Comparison of ENCODE assay signal across 8 cellular contexts in the genomic region with DNA sequence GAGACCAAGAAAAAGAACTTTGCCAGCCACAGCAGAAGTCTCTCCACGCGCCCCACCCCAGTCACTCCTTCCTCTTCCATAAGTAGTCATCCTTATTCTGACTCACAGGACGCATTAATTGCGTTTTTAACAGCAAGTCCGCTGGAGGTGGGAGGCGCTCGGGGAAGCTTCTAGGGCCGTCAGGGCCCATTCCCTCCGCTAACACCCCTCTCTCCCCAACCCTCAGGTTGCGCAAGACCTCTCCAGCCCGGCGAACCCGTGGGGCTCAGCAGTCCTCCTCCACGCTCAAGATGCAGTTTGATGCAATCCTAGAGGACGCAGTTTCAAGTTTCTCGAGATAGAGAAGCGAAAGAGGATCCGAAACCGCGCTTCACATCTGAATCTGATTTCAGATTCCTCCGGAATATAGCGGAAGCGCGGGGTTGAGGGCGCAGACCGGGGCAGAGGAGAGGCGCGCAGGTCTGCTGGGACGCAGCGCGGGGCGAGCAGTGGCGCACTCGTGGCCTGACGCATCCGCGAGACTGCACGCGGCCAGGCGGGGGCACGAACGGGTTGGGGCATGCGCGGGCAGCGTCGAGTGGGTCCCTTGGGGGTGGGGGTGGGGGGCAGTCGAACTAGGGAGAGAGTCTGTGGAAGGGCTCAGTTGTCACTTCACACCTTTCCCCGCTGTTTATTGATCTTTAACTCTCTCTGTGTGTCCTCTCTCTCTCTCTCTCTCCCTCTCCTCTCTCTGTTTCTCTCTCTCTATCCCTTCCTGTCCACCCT. TPM values are rescaled to one million over a fixed set of nuclear protein-coding genes. Genes with fewer than 3 reads are reported as not detected.
DNase-seq lines count a peak whose midpoint lies in the region; ATAC-seq and TF ChIP-seq lines count a peak whose summit lies in the region.

No MANE protein-coding gene starts in this region.

- TF ChIP-seq CTCF in AG10803 (conservative IDR thresholded peaks at IDR 0.05; ENCODE audit: low read length), result peak; percentile 1; the same call in 1 of the 2 replicates
- TF ChIP-seq CTCF in activated CD8-positive, alpha-beta T cell treated with anti-CD3 and anti-CD28 coated beads for 36 hours (IDR thresholded peaks at IDR 0.05), result no peak

- under 1% methylated on average over 32 of the region's 48 CpGs for WGBS in mesenchymal stem cell

- peak overlapping the region; percentile 65 for H3K27ac Mint-ChIP-seq in activated CD8-positive, alpha-beta T cell treated with anti-CD3 and anti-CD28 coated beads for 36 hours

- peak overlapping the region; percentile 75 for H3K27ac ChIP-seq in mesenchymal stem cell (ENCODE audit: low read length, poor library complexity, severe bottlenecking)

- peak overlapping the region; percentile 73 to 90 for H3K18ac ChIP-seq in mesenchymal stem cell (ENCODE audit: low read depth in 1 of 2, low read length in 2 of 2)

- H3K9me3 ChIP-seq in endocrine pancreas (ENCODE audit: control insufficient read depth, low read length) (no peaks in the 10 kb centered on the region), mesenchymal stem cell (ENCODE audit: control insufficient read depth, low read length) (no peaks in the 10 kb centered on the region)

- H3K4me1 Mint-ChIP-seq in activated CD8-positive, alpha-beta T cell treated with anti-CD3 and anti-CD28 coated beads for 36 hours (ENCODE audit: low read depth), result peaks cover 10% of the 10 kb centered on the region

- H3K4me3 ChIP-seq in AG10803 (ENCODE audit: low read length), result peak overlapping the region; percentile 68
- H3K4me3 ChIP-seq in endocrine pancreas (ENCODE audit: control insufficient read depth, insufficient read depth, low read length), result peak overlapping the region; percentile 53
- peak overlapping the region; percentile 63 to 84 for H3K4me3 ChIP-seq in mesenchymal stem cell (ENCODE audit: insufficient read depth in 1 of 2, low read depth in 1 of 2, low read length in 2 of 2)

- peak; percentile 84 for ATAC-seq in HG03025 (IDR thresholded peaks at IDR 0.05; ENCODE audit: low FRiP score, unreplicated experiment)
- ATAC-seq in activated CD8-positive, alpha-beta T cell treated with anti-CD3 and anti-CD28 coated beads for 36 hours, result peak; percentile 91

- H3K4me3 Mint-ChIP-seq in activated CD8-positive, alpha-beta T cell treated with anti-CD3 and anti-CD28 coated beads for 36 hours, result peak overlapping the region; percentile 78

- H4K91ac ChIP-seq in mesenchymal stem cell (ENCODE audit: low read length), result peak overlapping the region; percentile 57

- H3K4me1 ChIP-seq in endocrine pancreas (ENCODE audit: control insufficient read depth, insufficient read depth, low read length) (no peaks in the 10 kb centered on the region), mesenchymal stem cell (ENCODE audit: control insufficient read depth, insufficient read depth, low read depth, low read length) (peaks cover 14% of the 10 kb centered on the region)

- peak overlapping the region in 1 of 2 experiments; percentile 84 for H3K14ac ChIP-seq in mesenchymal stem cell (ENCODE audit: low read length in 2 of 2)

- CTCF ChIA-PET in activated CD8-positive, alpha-beta T cell treated with anti-CD3 and anti-CD28 coated beads for 36 hours (lab: Charles Lee), result interaction anchor here (1.0 to 1.2 kb wide), 2 partner anchors 115 to 449 kb away, joined by 3 read pairs; a partner anchor contains a TSS

- peak overlapping the region; percentile 73 for H2BK120ac ChIP-seq in mesenchymal stem cell (ENCODE audit: low read depth, low read length)

- TF ChIP-seq POLR2A in GM18526 (IDR thresholded peaks at IDR 0.05; ENCODE audit: extremely low read depth, insufficient read length), result peak; percentile 44

- peak overlapping the region; percentile 86 for H2BK15ac ChIP-seq in mesenchymal stem cell (ENCODE audit: low read depth, poor library complexity, severe bottlenecking)

- H3K9me3 Mint-ChIP-seq in activated CD8-positive, alpha-beta T cell treated with anti-CD3 and anti-CD28 coated beads for 36 hours, result no peaks in the 10 kb centered on the region

- H3K27me3 Mint-ChIP-seq in activated CD8-positive, alpha-beta T cell treated with anti-CD3 and anti-CD28 coated beads for 36 hours, result peaks cover 5% of the 10 kb centered on the region

- POLR2A ChIA-PET in activated CD8-positive, alpha-beta T cell treated with anti-CD3 and anti-CD28 coated beads for 36 hours (lab: Charles Lee), result no interaction called here

- H3K27me3 ChIP-seq in endocrine pancreas (ENCODE audit: control insufficient read depth, insufficient read depth, low read length) (no peaks in the 10 kb centered on the region), mesenchymal stem cell (ENCODE audit: control insufficient read depth in 1 of 2, insufficient read depth in 1 of 2, low read length in 2 of 2) (no peaks in the 10 kb centered on the region)

- peak overlapping the region in 1 of 2 experiments; percentile 5 for H3K23ac ChIP-seq in mesenchymal stem cell (ENCODE audit: low read length in 2 of 2)

- H2BK12ac ChIP-seq in mesenchymal stem cell (ENCODE audit: low read length in 2 of 2), result peak overlapping the region; percentile 11 to 94

- H3K36me3 ChIP-seq in endocrine pancreas (ENCODE audit: control insufficient read depth, insufficient read depth, low read length) (no peaks in the 10 kb centered on the region), mesenchymal stem cell (ENCODE audit: control insufficient read depth in 1 of 2, insufficient read depth in 2 of 2, low read depth in 1 of 2, low read length in 2 of 2) (no peaks in the 10 kb centered on the region)

- no peak overlapping the region for H2BK5ac ChIP-seq in mesenchymal stem cell (ENCODE audit: low read depth, low read length, poor library complexity, severe bottlenecking)

- H3K79me1 ChIP-seq in mesenchymal stem cell (replicated peaks; ENCODE audit: low read length, poor library complexity, severe bottlenecking), result no peaks in the 10 kb centered on the region

- no peak overlapping the region for H2AK5ac ChIP-seq in mesenchymal stem cell (ENCODE audit: low read length, severe bottlenecking)

- intact Hi-C loops in activated CD8-positive, alpha-beta T cell treated with anti-CD3 and anti-CD28 coated beads for 36 hours (cut with micrococcal nuclease), result no loop called here

- H4K8ac ChIP-seq in mesenchymal stem cell (ENCODE audit: low read length), result peak overlapping the region; percentile 94

- peak overlapping the region; percentile 73 for H3K9ac ChIP-seq in endocrine pancreas (ENCODE audit: control insufficient read depth, insufficient read depth, low read length)
- H3K9ac ChIP-seq in mesenchymal stem cell (ENCODE audit: low read length), result peak overlapping the region; percentile 96

- H3K36me3 Mint-ChIP-seq in activated CD8-positive, alpha-beta T cell treated with anti-CD3 and anti-CD28 coated beads for 36 hours (ENCODE audit: low read depth), result no peaks in the 10 kb centered on the region

- H3K4me2 ChIP-seq in mesenchymal stem cell (ENCODE audit: low read length, poor library complexity, severe bottlenecking), result peak overlapping the region; percentile 99

- H2AFZ ChIP-seq in mesenchymal stem cell (ENCODE audit: low read depth, low read length), result peak overlapping the region; percentile 92

- DNase-seq in AG10803 (ENCODE audit: low read depth) (peak; percentile 88), NCI-H2171 treated with DMSO at 0.1 percent for 48 hours (lab: John Stamatoyannopoulos, UW) (peak; percentile 57), mesenchymal stem cell (peak; percentile 85)
- peak; percentile 76 for DNase-seq in activated CD8-positive, alpha-beta T cell treated with anti-CD3 and anti-CD28 coated beads for 36 hours
- peak; percentile 14 to 39 for DNase-seq in stimulated activated CD8-positive, alpha-beta memory T cell treated with anti-CD3 and anti-CD28 coated beads, Interleukin-15, amount 100 ng/mL, for 4 hours (ENCODE audit: low read depth in 2 of 2)

- H3K4ac ChIP-seq in mesenchymal stem cell (ENCODE audit: low read depth in 1 of 2, low read length in 2 of 2), result peak overlapping the region; percentile 39 to 63

RNA-seq across cellular contexts. Expression of a gene that starts 37.8 kb away (rescaled TPM):
- total RNA-seq in activated CD8-positive, alpha-beta T cell treated with anti-CD3 and anti-CD28 coated beads for 36 hours, result 100 to 1,000 TPM in 1 of 2 experiments, 10 to 100 TPM in 1; 94.2 to 101 TPM
- 688 TPM for polyA plus RNA-seq in mesenchymal stem cell (2013, experiment 1 of 2)
- 698 TPM for polyA plus RNA-seq in mesenchymal stem cell (2013, experiment 2 of 2)

Comparison
In these comparisons a context has a peak if more than half of its experiments do, and no peak if none do; other contexts are left out.
1. Peak in every context shown above with its lines: DNase-seq, ATAC-seq, H3K4me3 ChIP-seq and H3K27ac ChIP-seq.
2. DNase-seq: peak in every context shown above with its lines; median percentile 88 in AG10803; 85 in mesenchymal stem cell; 76 in activated CD8-positive, alpha-beta T cell treated with anti-CD3 and anti-CD28 coated beads for 36 hours; 57 in NCI-H2171 treated with DMSO at 0.1 percent for 48 hours; 26 in stimulated activated CD8-positive, alpha-beta memory T cell treated with anti-CD3 and anti-CD28 coated beads, Interleukin-15, amount 100 ng/mL, for 4 hours.